In genomic region chr9:131478911-131479310, GRCh38 we compare ENCODE assay signal across 1 cellular context.
TF ChIP-seq lines count a peak whose summit lies in the region.

No MANE protein-coding gene starts in this region.

TF ChIP-seq in WTC11, 78 proteins besides CTCF, POLR2A, EP300 and RAD21 (continued from another document):
- no peak for TF ChIP-seq ZNF425 (CRISPR knock-in tag; conservative IDR thresholded peaks at IDR 0.05)
- TF ChIP-seq GABPB1 (CRISPR knock-in tag; IDR thresholded peaks at IDR 0.05): no peak
- no peak for TF ChIP-seq GTF2I (CRISPR knock-in tag; conservative IDR thresholded peaks at IDR 0.05)
- no peak for TF ChIP-seq ATF6 (CRISPR knock-in tag; IDR thresholded peaks at IDR 0.05)
